In genomic region chr5:112126982-112127381, GRCh38 we compare ENCODE assay signal across 9 cellular contexts.
"Had no signal": no experiment of that assay in that cellular context is flagged by ENCODE, and none has a peak within 500 bp of the region (broad histone marks: within the 10 kb centered on the region; RNA-seq: fewer than 3 reads in every experiment).

No MANE protein-coding gene starts in this region.

- FAIRE-seq: K562 had no signal

- H3K27ac Mint-ChIP-seq: HFFc6 had no signal

- H2AFZ ChIP-seq: GM23248 had no signal

- H3K36me3 ChIP-seq: HAP-1 had no signal

- H3K4me3 ChIP-seq: GM23248, HAP-1, K562 had no signal

- H3K9me3 ChIP-seq: HAP-1 had no signal

- ATAC-seq: HCT116, K562 had no signal

- H3K4me1 ChIP-seq: HAP-1 had no signal

- H3K27ac ChIP-seq: GM23248, HL-60 had no signal

- H3K4me3 Mint-ChIP-seq: HFFc6 had no signal

- DNase-seq: GM23248, GOT3, H7, HFFc6, IMR-90 had no signal

- H3K9me3 Mint-ChIP-seq: HFFc6 had no signal
